Comparison of ENCODE assay signal across 8 cellular contexts in the genomic region with DNA sequence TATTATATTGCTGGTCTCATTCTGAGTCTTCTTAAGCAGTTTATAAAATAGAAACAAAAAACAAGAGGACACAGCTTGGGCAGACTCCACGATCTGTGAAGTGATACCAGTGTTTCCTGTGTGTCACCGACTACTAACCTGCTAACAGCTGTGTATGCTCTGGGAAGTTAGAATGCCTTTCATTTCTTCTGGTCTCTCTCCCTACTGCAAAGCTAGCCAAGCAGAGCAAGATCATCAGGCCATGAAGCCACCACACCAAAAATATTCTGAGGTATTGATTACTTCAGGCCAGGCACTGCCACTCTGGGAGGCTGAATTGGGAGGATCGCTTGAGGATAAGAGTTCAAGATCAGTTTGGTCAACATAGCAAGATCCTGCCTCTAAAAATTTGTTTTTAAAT. TPM values are rescaled to one million over a fixed set of nuclear protein-coding genes. Genes with fewer than 3 reads are reported as not detected.
A peak's percentile ranks its signal among the peaks of the same experiment; 100 is the strongest.
DNase-seq lines count a peak whose midpoint lies in the region; ATAC-seq and TF ChIP-seq lines count a peak whose summit lies in the region.

No MANE protein-coding gene starts in this region.

- H3K4me3 ChIP-seq in GM06990 (replicated peaks; ENCODE audit: low read depth, low read length) = peak overlapping the region; percentile 20

- TF ChIP-seq CTCF in GM06990 (IDR thresholded peaks at IDR 0.05; ENCODE audit: insufficient read depth, low read length, poor library complexity, severe bottlenecking) (no peak), chondrocyte (IDR thresholded peaks at IDR 0.05) (no peak)

- H3K36me3 Mint-ChIP-seq in effector memory CD8-positive, alpha-beta T cell (ENCODE audit: insufficient read depth) = peaks cover 20% of the 10 kb centered on the region
- H3K36me3 Mint-ChIP-seq in chondrocyte (ENCODE audit: low read depth) = peaks cover 22% of the 10 kb centered on the region

- no peaks in the 10 kb centered on the region for H3K27me3 Mint-ChIP-seq in effector memory CD8-positive, alpha-beta T cell
- no peaks in the 10 kb centered on the region for H3K27me3 Mint-ChIP-seq in chondrocyte (ENCODE audit: low read depth)

- intact Hi-C loops in cardiac septum (cut with DNase I) = no loop called here

- H3K36me3 ChIP-seq in GM06990 (ENCODE audit: control insufficient read depth, insufficient read depth, low read length) = peaks cover 5% of the 10 kb centered on the region

- no peaks in the 10 kb centered on the region for H3K27me3 ChIP-seq in GM06990 (replicated peaks; ENCODE audit: control insufficient read depth, insufficient read depth, low read length)

- peaks cover 6 to 13% of the 10 kb centered on the region in 2 donors for H3K4me1 Mint-ChIP-seq in effector memory CD8-positive, alpha-beta T cell (ENCODE audit: low read depth in 2 of 2)
- H3K4me1 Mint-ChIP-seq in chondrocyte (ENCODE audit: low read depth) = peaks cover 34% of the 10 kb centered on the region

- DNase-seq in GM06990 (ENCODE audit: extremely low read depth, insufficient read length) = peak; percentile 61
- no peak for DNase-seq in effector memory CD8-positive, alpha-beta T cell
- no peak for DNase-seq in NCI-H510A (lab: John Stamatoyannopoulos, UW)
- DNase-seq in OCI-M1 (lab: John Stamatoyannopoulos, UW) = no peak
- no peak for DNase-seq in chondrocyte (ENCODE audit: low spot score)
- no peak for DNase-seq in cardiac septum (ENCODE audit: low spot score)

- no peaks in the 10 kb centered on the region for H3K9me3 Mint-ChIP-seq in effector memory CD8-positive, alpha-beta T cell
- no peaks in the 10 kb centered on the region for H3K9me3 Mint-ChIP-seq in chondrocyte (ENCODE audit: low read depth)

- no peak overlapping the region for H3K4me3 Mint-ChIP-seq in effector memory CD8-positive, alpha-beta T cell
- no peak overlapping the region for H3K4me3 Mint-ChIP-seq in chondrocyte (ENCODE audit: unreplicated experiment)

- ATAC-seq in GM19372 (IDR thresholded peaks at IDR 0.05; ENCODE audit: low read depth, unreplicated experiment) = peak; percentile 88
- peak; percentile 80 for ATAC-seq in HG03135 (IDR thresholded peaks at IDR 0.05; ENCODE audit: unreplicated experiment)
- ATAC-seq in effector memory CD8-positive, alpha-beta T cell (replicated peaks) = peak; percentile 72

- H3K27ac Mint-ChIP-seq in effector memory CD8-positive, alpha-beta T cell = peak overlapping the region in 1 of 2 donors; percentile 49
- H3K27ac Mint-ChIP-seq in chondrocyte (ENCODE audit: unreplicated experiment) = no peak overlapping the region

RNA-seq across cellular contexts. Expression of gene SMIM29, which starts 46.9 kb away (rescaled TPM):
- 15.5 to 19.0 TPM (median 18.0 TPM) in 3 replicates for total RNA-seq in chondrocyte
- 27.1 TPM for total RNA-seq in cardiac septum

RNA-seq across cellular contexts. Expression of gene HMGA1, which starts 59.0 kb away (rescaled TPM):
- total RNA-seq in chondrocyte (33.4 to 55.2 TPM (median 37.8 TPM) in 3 replicates), cardiac septum (36.4 TPM)
